In the genomic region with DNA sequence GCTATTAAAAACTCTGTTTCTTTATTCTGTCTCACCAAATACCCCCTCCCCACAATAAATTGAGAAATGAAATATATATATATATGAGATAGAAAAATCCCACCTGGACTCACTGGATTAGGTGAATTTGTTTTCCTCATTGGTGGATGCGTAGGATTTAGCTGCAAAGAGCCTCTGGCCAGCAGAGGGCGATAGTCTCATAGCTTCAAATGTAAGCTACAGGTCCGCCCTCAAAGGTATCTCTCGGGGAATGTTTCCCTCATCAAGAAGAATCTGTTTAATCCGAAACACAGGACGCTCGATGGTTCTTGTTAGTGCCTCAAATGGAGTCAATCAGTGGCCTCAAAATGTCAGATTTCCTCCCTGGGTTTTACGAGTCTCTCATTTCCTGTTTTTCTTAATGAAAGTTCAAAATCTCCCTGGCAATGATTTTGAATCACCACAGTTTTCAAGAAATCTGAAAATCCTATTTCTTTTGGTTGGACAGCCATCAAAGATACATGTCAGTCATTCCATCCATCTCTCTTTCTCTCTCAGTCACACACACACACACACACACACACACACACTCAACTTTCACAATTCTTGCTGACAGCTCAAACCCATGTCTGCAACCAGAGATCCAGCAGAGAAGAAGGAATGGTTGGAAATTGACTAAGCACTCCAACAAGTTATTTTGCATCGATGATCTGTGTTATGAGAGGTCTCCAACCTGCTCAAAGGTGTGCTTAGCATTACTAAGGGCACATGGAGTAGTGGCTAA, we compare ENCODE assay signal across 8 cellular contexts. TPM values are rescaled to one million over a fixed set of nuclear protein-coding genes. Genes with fewer than 3 reads are reported as not detected.
DNase-seq lines count a peak whose midpoint lies in the region; ATAC-seq, FAIRE-seq and TF ChIP-seq lines count a peak whose summit lies in the region.

No MANE protein-coding gene starts in this region.

- ATAC-seq in GM18868 (IDR thresholded peaks at IDR 0.05; ENCODE audit: unreplicated experiment), result no peak

- peaks cover 0 to 2% (median 0%) of the 10 kb centered on the region in 4 donors for H3K4me1 ChIP-seq in liver (ENCODE audit: control insufficient read depth in 4 of 4, insufficient read depth in 4 of 4, low read length in 3 of 4)

- intact Hi-C loops in CD14-positive monocyte (cut with micrococcal nuclease), result loop anchor here in 1 of 2 donors (5.0 kb wide), 1 partner anchor 917 kb away; no protein-coding TSS in a partner anchor

- TF ChIP-seq CTCF in CD14-positive monocyte (IDR thresholded peaks at IDR 0.05) (peak; percentile 84), liver (IDR thresholded peaks at IDR 0.05; ENCODE audit: low read depth, low read length, missing input control) (peak; percentile 88)

- 8% methylated on average over 9 of the region's 9 CpGs for WGBS in liver

- no peak overlapping the region for H3K4me3 ChIP-seq in liver (ENCODE audit: low read depth in 1 of 3, low read length in 3 of 3)

- H3K9ac ChIP-seq in liver (ENCODE audit: low read depth in 1 of 2, low read length in 2 of 2), result no peak overlapping the region

- no peak for TF ChIP-seq POLR2A in H54 (IDR thresholded peaks at IDR 0.05; ENCODE audit: low read depth, low read length)

- no peak overlapping the region for H3K27ac ChIP-seq in liver (ENCODE audit: low read depth in 1 of 2, low read length in 2 of 2)

- peaks cover 0 to 8% (median 2%) of the 10 kb centered on the region in 4 donors for H3K27me3 ChIP-seq in liver (ENCODE audit: control insufficient read depth in 4 of 4, insufficient read depth in 4 of 4, low read length in 3 of 4)

- peaks cover 0 to 2% (median 0%) of the 10 kb centered on the region in 7 donors for H3K9me3 Mint-ChIP-seq in CD14-positive monocyte

- H3K4me1 Mint-ChIP-seq in CD14-positive monocyte, result peaks cover 8% of the 10 kb centered on the region

- H3K27me3 Mint-ChIP-seq in CD14-positive monocyte (ENCODE audit: low read depth in 3 of 3), result peaks cover 18 to 21% (median 20%) of the 10 kb centered on the region in 3 donors

- peak overlapping the region; percentile 44 to 80 for H3K4me3 Mint-ChIP-seq in CD14-positive monocyte

- H3K9me3 ChIP-seq in liver (ENCODE audit: control insufficient read depth in 4 of 4, low read length in 3 of 4), result no peaks in the 10 kb centered on the region

- H3K36me3 Mint-ChIP-seq in CD14-positive monocyte, result no peaks in the 10 kb centered on the region

- H3K27ac Mint-ChIP-seq in CD14-positive monocyte, result peak overlapping the region in 2 of 7 donors; percentile 32 to 46

- DNase-seq in CD14-positive monocyte (ENCODE audit: low spot score), result no peak
- peak; percentile 38 for DNase-seq in H54 (ENCODE audit: insufficient read length, low spot score)
- DNase-seq in NCI-H2196 (lab: John Stamatoyannopoulos, UW; ENCODE audit: unreplicated experiment), result peak; percentile 85
- DNase-seq in activated CD4-positive, CD25-positive, alpha-beta regulatory T cell treated with anti-CD3 and anti-CD28 coated beads, Interleukin-2, amount 50 U/mL, for 72 hours, result peak; percentile 68
- peak; percentile 90 for DNase-seq in cerebellar cortex (ENCODE audit: low spot score)
- peak; percentile 26 to 61 (median 40) for DNase-seq in stimulated activated CD4-positive, alpha-beta T cell treated with anti-CD3 and anti-CD28 coated beads, TNF-alpha, amount 100 ng/mL, for 1 hour (ENCODE audit: low read depth in 3 of 3, low spot score in 1 of 3)

- H3K36me3 ChIP-seq in liver (ENCODE audit: control insufficient read depth in 4 of 4, insufficient read depth in 3 of 4, low read depth in 1 of 4, low read length in 3 of 4), result no peaks in the 10 kb centered on the region

- no peak for FAIRE-seq in H54 (lab: Jason Lieb, UNC)

- TF ChIP-seq RAD21 in liver (IDR thresholded peaks at IDR 0.05), result peak; percentile 82 to 85

TF ChIP-seq in liver, 16 proteins besides CTCF, POLR2A, EP300 and RAD21:
- no peak for TF ChIP-seq RXRA (IDR thresholded peaks at IDR 0.05)
- TF ChIP-seq HNF4A (conservative IDR thresholded peaks at IDR 0.05), result peak in 1 of 2 donors; percentile 13

RNA-seq across cellular contexts. Expression of a gene that starts 13.9 kb away (rescaled TPM):
- polyA plus RNA-seq in CD14-positive monocyte (not detected), liver (under 1 TPM; 0.03 to 0.14 TPM)
- under 1 TPM in 1 of 2 donors, not detected in 1; 0.25 TPM for total RNA-seq in liver
